ENCODE assay signal across 15 cellular contexts in the genomic region with DNA sequence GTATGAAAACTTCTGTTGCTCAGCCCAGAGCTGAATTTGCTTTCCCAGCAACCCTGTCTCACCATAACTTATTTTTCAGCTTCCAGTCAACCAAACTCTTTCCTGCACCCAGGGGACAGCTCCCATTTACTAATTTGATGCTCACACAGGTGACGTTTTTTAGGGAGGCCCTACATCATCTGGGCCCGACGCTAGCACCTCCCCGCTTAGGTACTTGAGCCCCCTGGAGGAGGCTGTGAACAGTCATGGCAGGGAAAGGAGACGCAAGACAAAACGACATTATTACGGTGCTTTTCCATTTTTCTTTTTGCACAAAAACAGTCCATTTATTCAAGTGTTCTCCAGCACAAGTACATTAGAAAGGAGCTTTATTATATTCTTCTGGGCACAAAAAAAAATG.
DNase-seq lines count a peak whose midpoint lies in the region; ATAC-seq and TF ChIP-seq lines count a peak whose summit lies in the region.
"Had no signal": no experiment of that assay in that cellular context is flagged by ENCODE, and none has a peak within 500 bp of the region (broad histone marks: within the 10 kb centered on the region; RNA-seq: fewer than 3 reads in every experiment).

No MANE protein-coding gene starts in this region.

- H3K9me3 Mint-ChIP-seq in nephron progenitor cell = no peaks in the 10 kb centered on the region

- no peak overlapping the region for H3K4me3 ChIP-seq in brain microvascular endothelial cell (ENCODE audit: low read depth, low read length)
- H3K4me3 ChIP-seq: BLaER1 treated with 17β-estradiol and CSF1 and Interleukin-3, amounts not matched to agents 10 nM and 100 nM had no signal

- no peak overlapping the region for H3K27ac ChIP-seq in brain microvascular endothelial cell
- H3K27ac ChIP-seq: BLaER1 treated with 17β-estradiol and CSF1 and Interleukin-3, amounts not matched to agents 10 nM and 100 nM had no signal

- DNase-seq in NCI-H2171 treated with DMSO at 0.1 percent for 48 hours (lab: John Stamatoyannopoulos, UW) (peak; percentile 23), NCI-H2171 (lab: John Stamatoyannopoulos, UW) (no peak), NCI-H2227 (lab: John Stamatoyannopoulos, UW; ENCODE audit: unreplicated experiment) (peak; percentile 60), brain microvascular endothelial cell (no peak), nephron progenitor cell (no peak), GM10266 (ENCODE audit: extremely low spot score) (no peak), 8988T (no peak)
- DNase-seq: NCI-H1105, NCI-H187, NCI-H2107, NCI-H748 treated with DMSO at 0.1 percent for 48 hours, T-helper 1 cell had no signal

- H3K27ac Mint-ChIP-seq in nephron progenitor cell = peak overlapping the region; percentile 54

- no peak for ATAC-seq in HG03439 (IDR thresholded peaks at IDR 0.05; ENCODE audit: unreplicated experiment)
- ATAC-seq: HCT116 had no signal

- H3K27me3 Mint-ChIP-seq in nephron progenitor cell (ENCODE audit: low read depth, poor library complexity) = peaks cover 3% of the 10 kb centered on the region

- no peaks in the 10 kb centered on the region for H3K27me3 ChIP-seq in brain microvascular endothelial cell (replicated peaks)
- H3K27me3 ChIP-seq: BLaER1 treated with 17β-estradiol and CSF1 and Interleukin-3, amounts not matched to agents 10 nM and 100 nM had no signal

- H3K4me3 Mint-ChIP-seq in nephron progenitor cell = no peak overlapping the region

- in situ Hi-C loops in brain microvascular endothelial cell (cut with HindIII; ENCODE audit: low pct_ligation_motif_present, low sequenced_read_pairs) = no loop called here

- H3K4me1 Mint-ChIP-seq in nephron progenitor cell = peaks cover 39% of the 10 kb centered on the region

- H3K36me3 ChIP-seq in brain microvascular endothelial cell (replicated peaks) = no peaks in the 10 kb centered on the region

- peaks cover 4% of the 10 kb centered on the region for H3K36me3 Mint-ChIP-seq in nephron progenitor cell (ENCODE audit: low read depth)

- TF ChIP-seq CTCF in brain microvascular endothelial cell (IDR thresholded peaks at IDR 0.05; ENCODE audit: low read depth, low read length, missing control alignments) (peak; percentile 22), nephron progenitor cell (IDR thresholded peaks at IDR 0.05) (no peak), GM10266 (IDR thresholded peaks at IDR 0.05; ENCODE audit: control insufficient read depth, insufficient read depth, low read depth, missing control alignments) (no peak)

Comparison
In these comparisons a context has a peak if more than half of its experiments do, and no peak if none do; other contexts are left out.
1. DNase-seq: peak in NCI-H2171 treated with DMSO at 0.1 percent for 48 hours (single experiment) and NCI-H2227 (single experiment); none in NCI-H2171 (single experiment), brain microvascular endothelial cell (single experiment), nephron progenitor cell (single experiment), GM10266 (single experiment) and 8988T (single experiment).